ENCODE assay signal across 23 cellular contexts in genomic region chr3:89335693-89336092, GRCh38.
"Had no signal": no experiment of that assay in that cellular context is flagged by ENCODE, and none has a peak within 500 bp of the region (broad histone marks: within the 10 kb centered on the region; RNA-seq: fewer than 3 reads in every experiment).

No MANE protein-coding gene starts in this region.

- H3K27me3 ChIP-seq: colonic mucosa, dorsolateral prefrontal cortex, esophagus muscularis mucosa, esophagus squamous epithelium, foreskin keratinocyte, gastrocnemius medialis, gastroesophageal sphincter, heart left ventricle, heart right ventricle had no signal

- H3K36me3 ChIP-seq: colonic mucosa, esophagus muscularis mucosa, esophagus squamous epithelium, gastrocnemius medialis, gastroesophageal sphincter, heart left ventricle, heart right ventricle had no signal

- H3K27ac ChIP-seq: colonic mucosa, coronary artery, dorsolateral prefrontal cortex, epithelial cell of prostate, esophagus muscularis mucosa, esophagus squamous epithelium, foreskin keratinocyte, gastrocnemius medialis, gastroesophageal sphincter, heart left ventricle, heart right ventricle had no signal

- H3K4me3 ChIP-seq: colonic mucosa, coronary artery, dorsolateral prefrontal cortex, esophagus muscularis mucosa, esophagus squamous epithelium, gastrocnemius medialis, gastroesophageal sphincter, heart left ventricle, heart right ventricle had no signal

- DNase-seq: colonic mucosa; cortex of kidney; dermis blood vessel endothelial cell; dorsolateral prefrontal cortex; effector CD4-positive, alpha-beta T cell; effector CD8-positive, alpha-beta T cell; effector memory CD4-positive, alpha-beta T cell; effector memory CD8-positive, alpha-beta T cell; endodermal cell; erythroblast; esophagus squamous epithelium; foreskin fibroblast; foreskin keratinocyte; foreskin melanocyte; gastrocnemius medialis; glutamatergic neuron; head of caudate nucleus; heart left ventricle; heart right ventricle had no signal

- H3K9me3 ChIP-seq: colonic mucosa, esophagus muscularis mucosa, esophagus squamous epithelium, gastrocnemius medialis, gastroesophageal sphincter, heart left ventricle had no signal
